13 cellular contexts compared by ENCODE assay signal in the genomic region with DNA sequence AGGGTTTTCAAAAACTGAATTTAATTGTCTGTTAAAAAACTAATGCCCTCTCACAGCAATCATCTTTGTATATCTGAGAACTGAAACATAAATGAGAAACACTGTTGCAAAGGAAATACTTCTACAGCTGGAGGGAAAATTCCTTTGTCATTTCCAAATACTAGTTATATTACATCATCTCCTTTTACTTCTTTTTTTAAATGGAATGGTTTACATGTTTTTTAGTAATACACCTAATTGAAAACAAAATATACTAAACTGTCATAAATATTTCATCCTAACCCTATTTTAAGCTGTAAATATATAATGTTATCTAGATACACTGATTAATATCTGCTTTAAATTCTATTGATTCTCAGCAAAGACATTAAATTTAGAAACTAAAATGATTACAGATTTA. TPM values are rescaled to one million over a fixed set of nuclear protein-coding genes. Genes with fewer than 3 reads are reported as not detected.
DNase-seq lines count a peak whose midpoint lies in the region; ATAC-seq and TF ChIP-seq lines count a peak whose summit lies in the region.
"Had no signal": no experiment of that assay in that cellular context is flagged by ENCODE, and none has a peak within 500 bp of the region (broad histone marks: within the 10 kb centered on the region; RNA-seq: fewer than 3 reads in every experiment).

No MANE protein-coding gene starts in this region.

- H3K27ac ChIP-seq in left ventricle myocardium inferior (replicated peaks) (peak overlapping the region; percentile 72), left lung (peak overlapping the region; percentile 16 to 69)

- H3K27ac Mint-ChIP-seq in activated T-helper 17 cell treated with anti-CD3 and anti-CD28 coated beads, Interleukin-2, amount 50 U/mL, for 72 hours, result no peak overlapping the region
- no peak overlapping the region for H3K27ac Mint-ChIP-seq in activated CD4-positive, alpha-beta T cell treated with anti-CD3 and anti-CD28 coated beads, Interleukin-2, amount 10 ng/mL, durations not matched to agents 7 days and 5 days
- H3K27ac Mint-ChIP-seq: activated naive CD8-positive, alpha-beta T cell treated with anti-CD3 and anti-CD28 coated beads for 36 hours; natural killer cell treated with Interleukin-12 subunit alpha and Interleukin-12 subunit beta and Interleukin-15 and Interleukin-18, amount 100 ng/mL, for 72 hours had no signal

- H3K36me3 ChIP-seq in left ventricle myocardium inferior, result no peaks in the 10 kb centered on the region
- H3K36me3 ChIP-seq in left lung, result no peaks in the 10 kb centered on the region

- no peaks in the 10 kb centered on the region for H3K9me3 Mint-ChIP-seq in activated T-helper 17 cell treated with anti-CD3 and anti-CD28 coated beads, Interleukin-2, amount 50 U/mL, for 72 hours
- no peaks in the 10 kb centered on the region for H3K9me3 Mint-ChIP-seq in activated CD4-positive, alpha-beta T cell treated with anti-CD3 and anti-CD28 coated beads, Interleukin-2, amount 10 ng/mL, durations not matched to agents 7 days and 5 days
- H3K9me3 Mint-ChIP-seq: activated naive CD8-positive, alpha-beta T cell treated with anti-CD3 and anti-CD28 coated beads for 36 hours; natural killer cell treated with Interleukin-12 subunit alpha and Interleukin-12 subunit beta and Interleukin-15 and Interleukin-18, amount 100 ng/mL, for 72 hours had no signal

- H3K4me3 ChIP-seq in left ventricle myocardium inferior, result peak overlapping the region; percentile 24
- H3K4me3 ChIP-seq in cardiac fibroblast (replicated peaks in 1 of 2; ENCODE audit: low read depth in 2 of 2, low read length in 2 of 2), result peak overlapping the region in 1 of 2 donors; percentile 22
- no peak overlapping the region for H3K4me3 ChIP-seq in left lung

- no peaks in the 10 kb centered on the region for H3K36me3 Mint-ChIP-seq in activated T-helper 17 cell treated with anti-CD3 and anti-CD28 coated beads, Interleukin-2, amount 50 U/mL, for 72 hours (ENCODE audit: low read depth)
- H3K36me3 Mint-ChIP-seq in activated CD4-positive, alpha-beta T cell treated with anti-CD3 and anti-CD28 coated beads, Interleukin-2, amount 10 ng/mL, durations not matched to agents 7 days and 5 days (ENCODE audit: low read depth), result no peaks in the 10 kb centered on the region
- H3K36me3 Mint-ChIP-seq: activated naive CD8-positive, alpha-beta T cell treated with anti-CD3 and anti-CD28 coated beads for 36 hours; natural killer cell treated with Interleukin-12 subunit alpha and Interleukin-12 subunit beta and Interleukin-15 and Interleukin-18, amount 100 ng/mL, for 72 hours had no signal

- H3K9me3 ChIP-seq in left ventricle myocardium inferior (replicated peaks) (no peaks in the 10 kb centered on the region), left lung (no peaks in the 10 kb centered on the region)

- intact Hi-C loops in left ventricle myocardium inferior (cut with micrococcal nuclease) (no loop called here), Right ventricle myocardium inferior (cut with DNase I) (loop anchor here (5.0 kb wide), 1 partner anchor 37 kb away; no protein-coding TSS in a partner anchor), left lung (cut with DNase I) (no loop called here)

- CTCF ChIA-PET in activated CD4-positive, alpha-beta T cell treated with anti-CD3 and anti-CD28 coated beads, Interleukin-2, amount 10 ng/mL, durations not matched to agents 7 days and 5 days (lab: Charles Lee), result interaction anchor here (1.1 kb wide), 1 partner anchor 115 kb away, joined by 3 read pairs; no protein-coding TSS in a partner anchor

- POLR2A ChIA-PET in activated CD4-positive, alpha-beta T cell treated with anti-CD3 and anti-CD28 coated beads, Interleukin-2, amount 10 ng/mL, durations not matched to agents 7 days and 5 days (lab: Charles Lee), result interaction anchor here (0.6 kb wide), 1 partner anchor 149 kb away, joined by 3 read pairs; no protein-coding TSS in a partner anchor

- ATAC-seq in Right ventricle myocardium inferior, result no peak
- ATAC-seq in left lung, result peak; percentile 41
- no peak for ATAC-seq in activated T-helper 17 cell treated with anti-CD3 and anti-CD28 coated beads, Interleukin-2, amount 50 U/mL, for 72 hours (replicated peaks)
- ATAC-seq: natural killer cell treated with Interleukin-12 subunit alpha and Interleukin-12 subunit beta and Interleukin-15 and Interleukin-18, amount 100 ng/mL, for 72 hours had no signal

- no peaks in the 10 kb centered on the region for H3K27me3 Mint-ChIP-seq in activated T-helper 17 cell treated with anti-CD3 and anti-CD28 coated beads, Interleukin-2, amount 50 U/mL, for 72 hours
- H3K27me3 Mint-ChIP-seq in activated CD4-positive, alpha-beta T cell treated with anti-CD3 and anti-CD28 coated beads, Interleukin-2, amount 10 ng/mL, durations not matched to agents 7 days and 5 days, result peaks cover 8% of the 10 kb centered on the region

- H3K4me3 Mint-ChIP-seq in activated T-helper 17 cell treated with anti-CD3 and anti-CD28 coated beads, Interleukin-2, amount 50 U/mL, for 72 hours, result no peak overlapping the region
- no peak overlapping the region for H3K4me3 Mint-ChIP-seq in activated CD4-positive, alpha-beta T cell treated with anti-CD3 and anti-CD28 coated beads, Interleukin-2, amount 10 ng/mL, durations not matched to agents 7 days and 5 days
- H3K4me3 Mint-ChIP-seq: activated naive CD8-positive, alpha-beta T cell treated with anti-CD3 and anti-CD28 coated beads for 36 hours; natural killer cell treated with Interleukin-12 subunit alpha and Interleukin-12 subunit beta and Interleukin-15 and Interleukin-18, amount 100 ng/mL, for 72 hours had no signal

- peaks cover 39% of the 10 kb centered on the region for H3K4me1 ChIP-seq in left ventricle myocardium inferior
- H3K4me1 ChIP-seq in left lung, result peaks cover 0 to 15% of the 10 kb centered on the region in 2 donors

- DNase-seq in left ventricle myocardium inferior, result no peak
- DNase-seq in Right ventricle myocardium inferior (ENCODE audit: missing footprints), result no peak
- DNase-seq in cardiac fibroblast (ENCODE audit: low read depth in 2 of 2), result peak; percentile 64 to 73
- no peak for DNase-seq in left lung
- no peak for DNase-seq in activated naive CD4-positive, alpha-beta T cell treated with Interleukin-2 at 50 U/mL for 16 hours
- no peak for DNase-seq in activated CD4-positive, alpha-beta T cell treated with anti-CD3 and anti-CD28 coated beads, Interleukin-2, amount 10 ng/mL, durations not matched to agents 7 days and 5 days
- DNase-seq in DMS79 treated with DMSO at 0.1 percent for 48 hours (lab: John Stamatoyannopoulos, UW), result no peak
- DNase-seq: activated CD4-positive, alpha-beta T cell treated with anti-CD3 and anti-CD28 coated beads for 4 hours; activated naive CD8-positive, alpha-beta T cell treated with anti-CD3 and anti-CD28 coated beads for 36 hours; NCI-H187; substantia nigra had no signal

- TF ChIP-seq CTCF in left ventricle myocardium inferior (IDR thresholded peaks at IDR 0.05; ENCODE audit: borderline replicate concordance), result no peak
- TF ChIP-seq CTCF in cardiac fibroblast (IDR thresholded peaks at IDR 0.05; ENCODE audit: low read depth, low read length), result no peak
- TF ChIP-seq CTCF in left lung (IDR thresholded peaks at IDR 0.05), result no peak

- H3K27me3 ChIP-seq in left ventricle myocardium inferior (ENCODE audit: low read depth), result no peaks in the 10 kb centered on the region
- no peaks in the 10 kb centered on the region for H3K27me3 ChIP-seq in left lung

- no peaks in the 10 kb centered on the region for H3K4me1 Mint-ChIP-seq in activated T-helper 17 cell treated with anti-CD3 and anti-CD28 coated beads, Interleukin-2, amount 50 U/mL, for 72 hours
- no peaks in the 10 kb centered on the region for H3K4me1 Mint-ChIP-seq in activated CD4-positive, alpha-beta T cell treated with anti-CD3 and anti-CD28 coated beads, Interleukin-2, amount 10 ng/mL, durations not matched to agents 7 days and 5 days
- H3K4me1 Mint-ChIP-seq: activated naive CD8-positive, alpha-beta T cell treated with anti-CD3 and anti-CD28 coated beads for 36 hours had no signal

RNA-seq across cellular contexts. Expression of gene CDC42BPA, which starts 19.1 kb away (rescaled TPM):
- total RNA-seq in left ventricle myocardium inferior, result 35.1 TPM
- 37.2 TPM for total RNA-seq in Right ventricle myocardium inferior
- total RNA-seq in left lung, result 10 to 100 TPM; 35.8 to 36.1 TPM
- total RNA-seq in activated T-helper 17 cell treated with anti-CD3 and anti-CD28 coated beads, Interleukin-2, amount 50 U/mL, for 72 hours, result 1 to 10 TPM; 2.7 to 2.9 TPM
- 1 to 10 TPM; 3.6 to 3.8 TPM for total RNA-seq in activated CD4-positive, alpha-beta T cell treated with anti-CD3 and anti-CD28 coated beads, Interleukin-2, amount 10 ng/mL, durations not matched to agents 7 days and 5 days

Comparison
In these comparisons a context has a peak if more than half of its experiments do, and no peak if none do; other contexts are left out.
1. DNase-seq: peak in cardiac fibroblast (2 of 2); none in left ventricle myocardium inferior (single experiment), Right ventricle myocardium inferior (single experiment), left lung (0 of 2), activated naive CD4-positive, alpha-beta T cell treated with Interleukin-2 at 50 U/mL for 16 hours (single experiment), activated CD4-positive, alpha-beta T cell treated with anti-CD3 and anti-CD28 coated beads, Interleukin-2, amount 10 ng/mL, durations not matched to agents 7 days and 5 days (single experiment) and DMS79 treated with DMSO at 0.1 percent for 48 hours (single experiment).